Comparison of ENCODE assay signal across 1 cellular context in genomic region chr17:3647251-3647650, GRCh38.
TF ChIP-seq lines count a peak whose summit lies in the region.

No MANE protein-coding gene starts in this region.

TF ChIP-seq in WTC11, 78 proteins besides CTCF, POLR2A, EP300 and RAD21 (continued from another document):
- TF ChIP-seq, protein P1, sequence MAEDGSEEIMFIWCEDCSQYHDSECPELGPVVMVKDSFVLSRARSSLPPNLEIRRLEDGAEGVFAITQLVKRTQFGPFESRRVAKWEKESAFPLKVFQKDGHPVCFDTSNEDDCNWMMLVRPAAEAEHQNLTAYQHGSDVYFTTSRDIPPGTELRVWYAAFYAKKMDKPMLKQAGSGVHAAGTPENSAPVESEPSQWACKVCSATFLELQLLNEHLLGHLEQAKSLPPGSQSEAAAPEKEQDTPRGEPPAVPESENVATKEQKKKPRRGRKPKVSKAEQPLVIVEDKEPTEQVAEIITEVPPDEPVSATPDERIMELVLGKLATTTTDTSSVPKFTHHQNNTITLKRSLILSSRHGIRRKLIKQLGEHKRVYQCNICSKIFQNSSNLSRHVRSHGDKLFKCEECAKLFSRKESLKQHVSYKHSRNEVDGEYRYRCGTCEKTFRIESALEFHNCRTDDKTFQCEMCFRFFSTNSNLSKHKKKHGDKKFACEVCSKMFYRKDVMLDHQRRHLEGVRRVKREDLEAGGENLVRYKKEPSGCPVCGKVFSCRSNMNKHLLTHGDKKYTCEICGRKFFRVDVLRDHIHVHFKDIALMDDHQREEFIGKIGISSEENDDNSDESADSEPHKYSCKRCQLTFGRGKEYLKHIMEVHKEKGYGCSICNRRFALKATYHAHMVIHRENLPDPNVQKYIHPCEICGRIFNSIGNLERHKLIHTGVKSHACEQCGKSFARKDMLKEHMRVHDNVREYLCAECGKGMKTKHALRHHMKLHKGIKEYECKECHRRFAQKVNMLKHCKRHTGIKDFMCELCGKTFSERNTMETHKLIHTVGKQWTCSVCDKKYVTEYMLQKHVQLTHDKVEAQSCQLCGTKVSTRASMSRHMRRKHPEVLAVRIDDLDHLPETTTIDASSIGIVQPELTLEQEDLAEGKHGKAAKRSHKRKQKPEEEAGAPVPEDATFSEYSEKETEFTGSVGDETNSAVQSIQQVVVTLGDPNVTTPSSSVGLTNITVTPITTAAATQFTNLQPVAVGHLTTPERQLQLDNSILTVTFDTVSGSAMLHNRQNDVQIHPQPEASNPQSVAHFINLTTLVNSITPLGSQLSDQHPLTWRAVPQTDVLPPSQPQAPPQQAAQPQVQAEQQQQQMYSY (CRISPR knock-in tag; IDR thresholded peaks at IDR 0.05) = no peak
- TF ChIP-seq, protein P2, sequence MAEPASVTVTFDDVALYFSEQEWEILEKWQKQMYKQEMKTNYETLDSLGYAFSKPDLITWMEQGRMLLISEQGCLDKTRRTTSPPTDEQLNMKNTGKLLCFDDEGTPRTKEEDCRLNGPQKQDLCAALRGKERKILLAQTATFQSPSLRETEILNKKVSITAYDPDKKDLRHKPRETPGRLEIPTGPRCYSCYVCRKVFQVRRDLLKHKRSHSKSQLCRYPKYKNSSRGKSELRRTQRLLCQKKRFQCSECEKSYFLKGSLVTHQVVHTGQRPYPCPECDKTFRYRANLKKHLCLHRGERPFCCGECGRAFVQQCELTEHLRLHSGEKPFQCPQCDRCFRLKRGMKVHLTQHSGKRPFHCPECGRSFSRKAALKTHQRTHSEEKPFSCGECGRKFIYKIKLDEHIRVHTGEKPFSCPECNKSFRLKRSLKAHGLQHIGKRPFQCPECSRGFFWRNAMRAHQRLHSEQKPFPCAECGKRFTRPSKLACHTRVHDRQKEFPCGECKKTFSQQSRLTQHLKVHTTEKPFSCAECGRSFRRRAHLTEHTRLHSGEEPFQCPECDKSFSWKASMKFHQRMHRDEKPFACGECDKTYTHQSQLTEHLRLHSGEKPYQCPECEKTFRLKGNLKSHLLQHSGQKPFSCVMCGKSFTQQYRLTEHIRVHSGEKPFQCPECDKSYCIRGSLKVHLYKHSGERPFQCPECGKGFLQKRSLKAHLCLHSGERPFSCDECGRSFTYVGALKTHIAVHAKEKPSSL (CRISPR knock-in tag; conservative IDR thresholded peaks at IDR 0.05) = no peak
- TF ChIP-seq MYBL2 (CRISPR knock-in tag; IDR thresholded peaks at IDR 0.05) = no peak
- TF ChIP-seq NR1H2 (CRISPR knock-in tag; IDR thresholded peaks at IDR 0.05) = no peak
- no peak for TF ChIP-seq ETV6 (CRISPR knock-in tag; IDR thresholded peaks at IDR 0.05)
- TF ChIP-seq ZNF281 (CRISPR knock-in tag; IDR thresholded peaks at IDR 0.05) = no peak
